Comparison of ENCODE assay signal across 23 cellular contexts in genomic region chr18:50189160-50189559, GRCh38. TPM values are rescaled to one million over a fixed set of nuclear protein-coding genes. Genes with fewer than 3 reads are reported as not detected.
A peak's percentile ranks its signal among the peaks of the same experiment; 100 is the strongest.
DNase-seq lines count a peak whose midpoint lies in the region; ATAC-seq and TF ChIP-seq lines count a peak whose summit lies in the region.
"Had no signal": no experiment of that assay in that cellular context is flagged by ENCODE, and none has a peak within 500 bp of the region (broad histone marks: within the 10 kb centered on the region; RNA-seq: fewer than 3 reads in every experiment).

No MANE protein-coding gene starts in this region.

- peaks cover 22% of the 10 kb centered on the region for H3K4me1 Mint-ChIP-seq in activated CD4-positive, alpha-beta T cell treated with anti-CD3 and anti-CD28 coated beads for 36 hours
- H3K4me1 Mint-ChIP-seq in activated CD4-positive, alpha-beta T cell treated with anti-CD3 and anti-CD28 coated beads, Interleukin-2, amount 10 ng/mL, durations not matched to agents 24 days and 14 days: peaks cover 11% of the 10 kb centered on the region
- H3K4me1 Mint-ChIP-seq in stimulated activated effector memory CD8-positive, alpha-beta T cell treated with anti-CD3 and anti-CD28 coated beads, Interleukin-12 subunit alpha, Interleukin-12 subunit beta, amount 100 ng/mL, for 72 hours: peaks cover 16% of the 10 kb centered on the region
- H3K4me1 Mint-ChIP-seq in endodermal cell: peaks cover 9% of the 10 kb centered on the region
- peaks cover 6 to 11% (median 9%) of the 10 kb centered on the region in 3 donors for H3K4me1 Mint-ChIP-seq in T-cell

- no peak for DNase-seq in activated CD4-positive, alpha-beta T cell treated with anti-CD3 and anti-CD28 coated beads for 36 hours
- no peak for DNase-seq in activated CD4-positive, alpha-beta T cell treated with anti-CD3 and anti-CD28 coated beads, Interleukin-2, amount 10 ng/mL, durations not matched to agents 24 days and 14 days
- no peak for DNase-seq in stimulated activated effector memory CD8-positive, alpha-beta T cell treated with anti-CD3 and anti-CD28 coated beads, Interleukin-12 subunit alpha, Interleukin-12 subunit beta, amount 100 ng/mL, for 72 hours (ENCODE audit: low spot score in 2 of 2)
- DNase-seq in osteoblast (ENCODE audit: insufficient read length, low spot score, missing footprints): no peak
- DNase-seq in endodermal cell: no peak
- DNase-seq in T-cell: no peak
- DNase-seq: activated naive CD4-positive, alpha-beta T cell treated with Interleukin-2 at 50 U/mL for 16 hours; aorta; BE2C; Caco-2; EL; left cardiac atrium; NCI-H1092; NCI-H2107; NCI-H510A treated with DMSO at 0.1 percent for 48 hours; posterior cingulate gyrus; stimulated activated CD4-positive, alpha-beta T cell treated with anti-CD3 and anti-CD28 coated beads, Interleukin-1b, Interleukin-23, amount 100 ng/mL, for 48 hours had no signal

- peak; percentile 70 for ATAC-seq in activated CD4-positive, alpha-beta T cell treated with anti-CD3 and anti-CD28 coated beads for 36 hours
- ATAC-seq in HG02759 (IDR thresholded peaks at IDR 0.05; ENCODE audit: unreplicated experiment) (peak; percentile 72), HG03520 (IDR thresholded peaks at IDR 0.05; ENCODE audit: unreplicated experiment) (peak; percentile 77), T-cell (replicated peaks in 1 of 4) (no peak)
- peak; percentile 37 for ATAC-seq in stimulated activated effector memory CD8-positive, alpha-beta T cell treated with anti-CD3 and anti-CD28 coated beads, Interleukin-12 subunit alpha, Interleukin-12 subunit beta, amount 100 ng/mL, for 72 hours
- ATAC-seq: esophagus mucosa, left cardiac atrium had no signal

- H3K4me2 ChIP-seq in osteoblast (ENCODE audit: insufficient read depth, low read length): no peak overlapping the region
- H3K4me2 ChIP-seq: KMS-11 had no signal

- no peaks in the 10 kb centered on the region for H3K79me2 ChIP-seq in osteoblast (ENCODE audit: insufficient read depth, low read length)

- POLR2A ChIA-PET in activated CD4-positive, alpha-beta T cell treated with anti-CD3 and anti-CD28 coated beads for 36 hours (lab: Charles Lee): no interaction called here
- POLR2A ChIA-PET in T-cell (lab: Charles Lee): no interaction called here

- no peaks in the 10 kb centered on the region for H3K36me3 ChIP-seq in osteoblast (ENCODE audit: insufficient read depth, low read length)
- no peaks in the 10 kb centered on the region for H3K36me3 ChIP-seq in endodermal cell (ENCODE audit: control insufficient read depth, insufficient read depth, low read length)
- H3K36me3 ChIP-seq: BE2C had no signal

- no peak overlapping the region for H3K27ac ChIP-seq in osteoblast (ENCODE audit: low read depth, low read length)
- no peak overlapping the region for H3K27ac ChIP-seq in endodermal cell (ENCODE audit: low read depth, low read length)
- H3K27ac ChIP-seq: 22Rv1, KMS-11 had no signal

- H3K9me3 Mint-ChIP-seq in activated CD4-positive, alpha-beta T cell treated with anti-CD3 and anti-CD28 coated beads for 36 hours (ENCODE audit: low read depth): no peaks in the 10 kb centered on the region
- H3K9me3 Mint-ChIP-seq in activated CD4-positive, alpha-beta T cell treated with anti-CD3 and anti-CD28 coated beads, Interleukin-2, amount 10 ng/mL, durations not matched to agents 24 days and 14 days: no peaks in the 10 kb centered on the region
- no peaks in the 10 kb centered on the region for H3K9me3 Mint-ChIP-seq in stimulated activated effector memory CD8-positive, alpha-beta T cell treated with anti-CD3 and anti-CD28 coated beads, Interleukin-12 subunit alpha, Interleukin-12 subunit beta, amount 100 ng/mL, for 72 hours
- H3K9me3 Mint-ChIP-seq in endodermal cell: no peaks in the 10 kb centered on the region
- no peaks in the 10 kb centered on the region for H3K9me3 Mint-ChIP-seq in T-cell

- peaks cover 23% of the 10 kb centered on the region for H3K27me3 ChIP-seq in osteoblast (ENCODE audit: insufficient read depth, low read length)
- peaks cover 66% of the 10 kb centered on the region for H3K27me3 ChIP-seq in endodermal cell (ENCODE audit: control insufficient read depth, insufficient read depth, low read length, poor library complexity, severe bottlenecking)

- peaks cover 39% of the 10 kb centered on the region for H3K27me3 Mint-ChIP-seq in activated CD4-positive, alpha-beta T cell treated with anti-CD3 and anti-CD28 coated beads for 36 hours
- H3K27me3 Mint-ChIP-seq in activated CD4-positive, alpha-beta T cell treated with anti-CD3 and anti-CD28 coated beads, Interleukin-2, amount 10 ng/mL, durations not matched to agents 24 days and 14 days: peaks cover 41% of the 10 kb centered on the region
- H3K27me3 Mint-ChIP-seq in endodermal cell (ENCODE audit: insufficient read depth) (peaks cover 65% of the 10 kb centered on the region), T-cell (peaks cover 43 to 44% of the 10 kb centered on the region in 2 donors)

- H3K4me3 ChIP-seq in osteoblast (ENCODE audit: insufficient read depth, low read length): no peak overlapping the region
- no peak overlapping the region for H3K4me3 ChIP-seq in endodermal cell (ENCODE audit: low read length)

- intact Hi-C loops in activated CD4-positive, alpha-beta T cell treated with anti-CD3 and anti-CD28 coated beads for 36 hours (cut with DNase I, micrococcal nuclease): no loop called here
- intact Hi-C loops in activated CD4-positive, alpha-beta T cell treated with anti-CD3 and anti-CD28 coated beads, Interleukin-2, amount 10 ng/mL, durations not matched to agents 24 days and 14 days (cut with micrococcal nuclease): no loop called here

- no peak for TF ChIP-seq CTCF in osteoblast (IDR thresholded peaks at IDR 0.05; ENCODE audit: extremely low read depth, low read depth, low read length)
- no peak for TF ChIP-seq CTCF in endodermal cell (conservative IDR thresholded peaks at IDR 0.05)

- WGBS in endodermal cell (ENCODE audit: insufficient coverage in 1 of 2, insufficient read length in 1 of 2), 2 experiments: 85 to 90% methylated on average over 1 of the region's 1 CpG

- no peak overlapping the region for H3K4me3 Mint-ChIP-seq in activated CD4-positive, alpha-beta T cell treated with anti-CD3 and anti-CD28 coated beads for 36 hours
- H3K4me3 Mint-ChIP-seq in activated CD4-positive, alpha-beta T cell treated with anti-CD3 and anti-CD28 coated beads, Interleukin-2, amount 10 ng/mL, durations not matched to agents 24 days and 14 days: no peak overlapping the region
- H3K4me3 Mint-ChIP-seq in stimulated activated effector memory CD8-positive, alpha-beta T cell treated with anti-CD3 and anti-CD28 coated beads, Interleukin-12 subunit alpha, Interleukin-12 subunit beta, amount 100 ng/mL, for 72 hours: no peak overlapping the region
- H3K4me3 Mint-ChIP-seq in endodermal cell: no peak overlapping the region
- H3K4me3 Mint-ChIP-seq in T-cell: no peak overlapping the region
- H3K4me3 Mint-ChIP-seq: nephron had no signal

- no peaks in the 10 kb centered on the region for H4K20me1 ChIP-seq in osteoblast (ENCODE audit: insufficient read depth, low read length)

- H3K27ac Mint-ChIP-seq in activated CD4-positive, alpha-beta T cell treated with anti-CD3 and anti-CD28 coated beads for 36 hours: no peak overlapping the region
- no peak overlapping the region for H3K27ac Mint-ChIP-seq in activated CD4-positive, alpha-beta T cell treated with anti-CD3 and anti-CD28 coated beads, Interleukin-2, amount 10 ng/mL, durations not matched to agents 24 days and 14 days
- no peak overlapping the region for H3K27ac Mint-ChIP-seq in stimulated activated effector memory CD8-positive, alpha-beta T cell treated with anti-CD3 and anti-CD28 coated beads, Interleukin-12 subunit alpha, Interleukin-12 subunit beta, amount 100 ng/mL, for 72 hours
- H3K27ac Mint-ChIP-seq in endodermal cell: no peak overlapping the region
- H3K27ac Mint-ChIP-seq in T-cell: no peak overlapping the region
- H3K27ac Mint-ChIP-seq: nephron had no signal

- H3K4me1 ChIP-seq in osteoblast (ENCODE audit: insufficient read depth, low read length): no peaks in the 10 kb centered on the region
- peaks cover 6% of the 10 kb centered on the region for H3K4me1 ChIP-seq in endodermal cell (ENCODE audit: control insufficient read depth, insufficient read depth, low read length)
- H3K4me1 ChIP-seq: BE2C, Caco-2 had no signal

- H3K36me3 Mint-ChIP-seq in activated CD4-positive, alpha-beta T cell treated with anti-CD3 and anti-CD28 coated beads for 36 hours (ENCODE audit: low read depth): no peaks in the 10 kb centered on the region
- H3K36me3 Mint-ChIP-seq in activated CD4-positive, alpha-beta T cell treated with anti-CD3 and anti-CD28 coated beads, Interleukin-2, amount 10 ng/mL, durations not matched to agents 24 days and 14 days (ENCODE audit: low read depth): no peaks in the 10 kb centered on the region
- no peaks in the 10 kb centered on the region for H3K36me3 Mint-ChIP-seq in stimulated activated effector memory CD8-positive, alpha-beta T cell treated with anti-CD3 and anti-CD28 coated beads, Interleukin-12 subunit alpha, Interleukin-12 subunit beta, amount 100 ng/mL, for 72 hours
- H3K36me3 Mint-ChIP-seq in endodermal cell (ENCODE audit: low read depth): no peaks in the 10 kb centered on the region
- no peaks in the 10 kb centered on the region for H3K36me3 Mint-ChIP-seq in T-cell

- H3K9me3 ChIP-seq in osteoblast (ENCODE audit: low read depth, low read length) (no peaks in the 10 kb centered on the region), endodermal cell (ENCODE audit: control insufficient read depth, low read length) (no peaks in the 10 kb centered on the region)
- H3K9me3 ChIP-seq: BE2C, Caco-2 had no signal

- CTCF ChIA-PET in activated CD4-positive, alpha-beta T cell treated with anti-CD3 and anti-CD28 coated beads for 36 hours (lab: Charles Lee): interaction anchor here (1.2 to 4.6 kb wide), 2 partner anchors 13 to 168 kb away, joined by 4 to 21 read pairs; no protein-coding TSS in a partner anchor
- CTCF ChIA-PET in T-cell (lab: Charles Lee): no interaction called here

- H2AFZ ChIP-seq in osteoblast (ENCODE audit: low read length): no peak overlapping the region

- H3K9ac ChIP-seq in endodermal cell (ENCODE audit: extremely low read depth, low read length, poor library complexity, severe bottlenecking): no peak overlapping the region
- H3K9ac ChIP-seq: KMS-11 had no signal

RNA-seq across cellular contexts. Expression of gene MYO5B, which starts 5.8 kb away (rescaled TPM):
- total RNA-seq in activated CD4-positive, alpha-beta T cell treated with anti-CD3 and anti-CD28 coated beads for 36 hours: under 1 TPM; 0.18 to 0.23 TPM
- total RNA-seq in activated CD4-positive, alpha-beta T cell treated with anti-CD3 and anti-CD28 coated beads, Interleukin-2, amount 10 ng/mL, durations not matched to agents 24 days and 14 days: 0.07 and 0.14 TPM in 2 replicates
- 0.36 and 1.2 TPM in 2 replicates for total RNA-seq in osteoblast
- total RNA-seq in endodermal cell: 10 to 100 TPM; 12.2 to 16.8 TPM
- polyA plus RNA-seq in endodermal cell (2013, experiment 1 of 2): 4.6 TPM
- 4.1 TPM for polyA plus RNA-seq in endodermal cell (2013, experiment 2 of 2)
- total RNA-seq in T-cell: under 1 TPM in 3 of 5 donors, not detected in 2; 0.09 to 0.72 (median 0.50) TPM

Comparison
In these comparisons a context has a peak if more than half of its experiments do, and no peak if none do; other contexts are left out.
1. ATAC-seq: peak in activated CD4-positive, alpha-beta T cell treated with anti-CD3 and anti-CD28 coated beads for 36 hours (single experiment), HG02759 (single experiment), HG03520 (single experiment) and stimulated activated effector memory CD8-positive, alpha-beta T cell treated with anti-CD3 and anti-CD28 coated beads, Interleukin-12 subunit alpha, Interleukin-12 subunit beta, amount 100 ng/mL, for 72 hours (single experiment); none in T-cell (0 of 4).